Comparison of ENCODE assay signal across 13 cellular contexts in the genomic region with DNA sequence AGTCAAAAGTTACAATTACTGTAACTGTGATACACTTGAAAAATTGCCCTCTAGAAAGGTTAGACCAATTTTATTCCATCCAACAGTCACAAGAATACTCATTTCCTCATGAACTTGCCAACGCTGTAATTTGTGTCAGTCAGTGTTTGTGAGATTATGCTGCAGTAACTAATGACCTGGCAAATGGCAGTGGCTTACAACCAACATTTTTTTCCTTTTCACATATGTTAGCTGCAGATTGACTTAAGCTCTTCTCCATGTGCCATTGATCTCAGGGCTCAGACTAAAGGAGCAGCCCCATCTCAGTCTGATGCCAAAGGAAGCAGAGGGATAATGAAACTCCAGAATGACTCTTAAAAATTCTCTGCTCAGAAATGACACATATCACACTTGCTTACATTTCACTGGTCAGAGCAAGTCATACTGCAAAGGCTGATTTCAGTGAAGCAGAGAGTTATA.
A peak's percentile ranks its signal among the peaks of the same experiment; 100 is the strongest.
DNase-seq lines count a peak whose midpoint lies in the region; ATAC-seq and TF ChIP-seq lines count a peak whose summit lies in the region.
"Had no signal": no experiment of that assay in that cellular context is flagged by ENCODE, and none has a peak within 500 bp of the region (broad histone marks: within the 10 kb centered on the region; RNA-seq: fewer than 3 reads in every experiment).

No MANE protein-coding gene starts in this region.

- H3K4me3 ChIP-seq in GM23248: no peak overlapping the region
- no peak overlapping the region for H3K4me3 ChIP-seq in osteoblast (ENCODE audit: insufficient read depth, low read length)

- H3K4me1 ChIP-seq in GM23248 (ENCODE audit: insufficient read depth) (peaks cover 56% of the 10 kb centered on the region), osteoblast (ENCODE audit: insufficient read depth, low read length) (peaks cover 54% of the 10 kb centered on the region)

- H3K27ac Mint-ChIP-seq in naive thymus-derived CD8-positive, alpha-beta T cell: no peak overlapping the region

- H3K4me1 Mint-ChIP-seq in naive thymus-derived CD8-positive, alpha-beta T cell: peaks cover 0 to 6% (median 0%) of the 10 kb centered on the region in 4 donors

- no peak for ATAC-seq in naive thymus-derived CD8-positive, alpha-beta T cell

- H3K4me2 ChIP-seq in GM23248 (ENCODE audit: unreplicated experiment) (peak overlapping the region; percentile 42), osteoblast (ENCODE audit: insufficient read depth, low read length) (peak overlapping the region; percentile 32)

- no peaks in the 10 kb centered on the region for H3K27me3 ChIP-seq in GM23248 (replicated peaks; ENCODE audit: insufficient read depth)
- no peaks in the 10 kb centered on the region for H3K27me3 ChIP-seq in osteoblast (ENCODE audit: insufficient read depth, low read length)

- peaks cover 6 to 11% (median 10%) of the 10 kb centered on the region in 5 donors for H3K27me3 Mint-ChIP-seq in naive thymus-derived CD8-positive, alpha-beta T cell

- in situ Hi-C loops in GM23248 (cut with MboI): loop anchor here (25.0 kb wide), 1 partner anchor 254 kb away; no protein-coding TSS in a partner anchor

- 0 out of 2 replicates have a peak overlapping the region, but pooled peaks have one; percentile 16 for H3K9ac ChIP-seq in GM23248

- H3K9me3 ChIP-seq in GM23248 (ENCODE audit: low read depth): no peaks in the 10 kb centered on the region
- no peaks in the 10 kb centered on the region for H3K9me3 ChIP-seq in osteoblast (ENCODE audit: low read depth, low read length)

- H3K36me3 Mint-ChIP-seq in naive thymus-derived CD8-positive, alpha-beta T cell: no peaks in the 10 kb centered on the region

- no peaks in the 10 kb centered on the region for H3K36me3 ChIP-seq in GM23248 (ENCODE audit: low read depth)
- no peaks in the 10 kb centered on the region for H3K36me3 ChIP-seq in osteoblast (ENCODE audit: insufficient read depth, low read length)

- H3F3A ChIP-seq in GM23248 (ENCODE audit: insufficient read depth): peaks cover 31% of the 10 kb centered on the region

- no peaks in the 10 kb centered on the region for H3K9me2 ChIP-seq in GM23248 (ENCODE audit: insufficient read depth)

- H4K20me1 ChIP-seq in GM23248 (ENCODE audit: insufficient read depth) (no peaks in the 10 kb centered on the region), osteoblast (ENCODE audit: insufficient read depth, low read length) (no peaks in the 10 kb centered on the region)

- TF ChIP-seq CTCF in osteoblast (IDR thresholded peaks at IDR 0.05; ENCODE audit: extremely low read depth, low read depth, low read length): no peak

- 42 to 44% methylated on average over 1 of the region's 1 CpG for WGBS in GM23248 (ENCODE audit: low coverage in 1 of 2, low lambda C conversion rate in 2 of 2, missing lambda C conversion rate in 2 of 2), 2 experiments

- H3K79me2 ChIP-seq in GM23248 (ENCODE audit: insufficient read depth) (no peaks in the 10 kb centered on the region), osteoblast (ENCODE audit: insufficient read depth, low read length) (no peaks in the 10 kb centered on the region)

- H2AFZ ChIP-seq in GM23248 (no peak overlapping the region), osteoblast (ENCODE audit: low read length) (no peak overlapping the region)

- POLR2A ChIA-PET in naive thymus-derived CD8-positive, alpha-beta T cell (lab: Charles Lee): no interaction called here

- peak overlapping the region; percentile 75 for H3K27ac ChIP-seq in GM23248
- peak overlapping the region; percentile 64 for H3K27ac ChIP-seq in osteoblast (ENCODE audit: low read depth, low read length)
- H3K27ac ChIP-seq: VCaP had no signal

- peak; percentile 51 for DNase-seq in NCI-H82 (lab: John Stamatoyannopoulos, UW)
- DNase-seq in NCI-H82 treated with DMSO at 0.1 percent for 48 hours (lab: John Stamatoyannopoulos, UW; ENCODE audit: unreplicated experiment): no peak
- peak; percentile 67 for DNase-seq in GM23248
- DNase-seq in OCI-M1 (lab: John Stamatoyannopoulos, UW): peak; percentile 48
- DNase-seq in osteoblast (ENCODE audit: insufficient read length, low spot score, missing footprints): no peak
- DNase-seq in naive thymus-derived CD8-positive, alpha-beta T cell: no peak
- DNase-seq in activated gamma-delta T cell treated with Interleukin-2 at 50 U/mL for 16 hours: no peak
- no peak for DNase-seq in NCI-H1694 treated with DMSO at 0.1 percent for 48 hours (lab: John Stamatoyannopoulos, UW)
- DNase-seq: activated naive CD4-positive, alpha-beta T cell treated with anti-CD3 and anti-CD28 coated beads, Interleukin-2, amount 50 U/mL, for 16 hours; Calu3; NCI-H2029 treated with DMSO at 0.1 percent for 48 hours; retina had no signal

- H3K4me3 Mint-ChIP-seq in naive thymus-derived CD8-positive, alpha-beta T cell: no peak overlapping the region

- no peaks in the 10 kb centered on the region for H3K9me3 Mint-ChIP-seq in naive thymus-derived CD8-positive, alpha-beta T cell

Comparison
In these comparisons a context has a peak if more than half of its experiments do, and no peak if none do; other contexts are left out.
1. DNase-seq: peak in NCI-H82 (single experiment), GM23248 (single experiment) and OCI-M1 (single experiment); none in NCI-H82 treated with DMSO at 0.1 percent for 48 hours (single experiment), osteoblast (single experiment), naive thymus-derived CD8-positive, alpha-beta T cell (0 of 10), activated gamma-delta T cell treated with Interleukin-2 at 50 U/mL for 16 hours (single experiment) and NCI-H1694 treated with DMSO at 0.1 percent for 48 hours (single experiment).